Comparison of ENCODE assay signal across 8 cellular contexts in the genomic region with DNA sequence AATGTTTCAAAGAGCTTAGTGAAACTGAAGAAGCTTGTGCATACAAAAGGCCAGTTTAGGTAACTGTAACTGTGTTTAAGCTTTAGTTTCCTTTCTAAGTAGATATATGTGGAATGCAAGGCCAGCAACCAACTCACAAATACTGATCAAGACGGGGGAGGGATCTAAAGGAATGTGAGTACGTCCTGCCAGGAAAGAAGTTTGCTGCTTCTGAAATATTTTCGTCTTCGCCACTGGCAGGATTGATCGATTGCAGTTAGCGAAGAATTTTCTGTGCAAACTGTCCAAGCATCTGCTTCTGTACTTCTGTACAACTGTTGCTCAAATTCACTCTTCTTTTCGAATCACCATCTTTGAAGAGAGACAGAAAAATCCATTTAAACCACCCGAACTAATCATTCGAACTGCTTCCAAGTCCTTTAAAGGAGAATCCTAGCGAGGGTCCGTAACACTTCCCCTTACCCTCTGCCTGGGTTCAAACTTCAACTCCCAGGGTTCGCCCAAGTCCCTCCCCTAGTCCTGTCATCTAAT. TPM values are rescaled to one million over a fixed set of nuclear protein-coding genes. Genes with fewer than 3 reads are reported as not detected.
A peak's percentile ranks its signal among the peaks of the same experiment; 100 is the strongest.
DNase-seq lines count a peak whose midpoint lies in the region; ATAC-seq, FAIRE-seq and TF ChIP-seq lines count a peak whose summit lies in the region.

No MANE protein-coding gene starts in this region.

- WGBS in GM12878 (ENCODE audit: insufficient coverage, insufficient replicate concordance, low lambda C conversion rate, missing lambda C conversion rate), result 24% methylated on average over 10 of the region's 12 CpGs

- peak overlapping the region; percentile 99 for H3K27ac Mint-ChIP-seq in CD8-positive, alpha-beta T cell

- H4K20me1 ChIP-seq in GM12878 (ENCODE audit: control insufficient read depth, insufficient read depth), result no peaks in the 10 kb centered on the region

- no peaks in the 10 kb centered on the region for H3K9me3 Mint-ChIP-seq in CD8-positive, alpha-beta T cell

- in situ Hi-C loops in GM12878 (cut with MboI), result no loop called here

- no peak for TF ChIP-seq EP300 in GM12878 (IDR thresholded peaks at IDR 0.05; ENCODE audit: borderline replicate concordance in 1 of 2, control insufficient read depth in 1 of 2, low read depth in 2 of 2, low read length in 2 of 2)

- no peaks in the 10 kb centered on the region for H3K36me3 ChIP-seq in CD8-positive, alpha-beta T cell (ENCODE audit: insufficient read depth, low read length)
- H3K36me3 ChIP-seq in GM12878 (ENCODE audit: control insufficient read depth in 2 of 2, insufficient read depth in 2 of 2, low read length in 1 of 2) (no peaks in the 10 kb centered on the region), lower lobe of right lung (no peaks in the 10 kb centered on the region)

- no peak overlapping the region for H3K9ac ChIP-seq in GM12878 (ENCODE audit: control insufficient read depth, insufficient read depth, low read length)

- H3K79me2 ChIP-seq in GM12878 (ENCODE audit: control insufficient read depth, insufficient read depth, low read length), result peaks cover 11% of the 10 kb centered on the region

- RAD21 ChIA-PET in GM12878 (lab: Charles Lee; ENCODE audit: unreplicated experiment), result interaction anchor here (0.9 to 1.2 kb wide), 3 partner anchors 16 to 31 kb away, joined by 3 to 5 read pairs (median 4); no protein-coding TSS in a partner anchor

- CTCF ChIA-PET in CD8-positive, alpha-beta T cell (lab: Charles Lee), result no interaction called here
- CTCF ChIA-PET in GM12878 (lab: Yijun Ruan, JAX), result interaction anchor here (1.2 kb wide), 1 partner anchor 30 kb away, joined by 3 read pairs; no protein-coding TSS in a partner anchor

- H3K27ac ChIP-seq in CD8-positive, alpha-beta T cell (ENCODE audit: low read depth, low read length), result peak overlapping the region; percentile 41
- no peak overlapping the region for H3K27ac ChIP-seq in GM12878 (ENCODE audit: control insufficient read depth, insufficient read depth)
- H3K27ac ChIP-seq in lower lobe of right lung, result peak overlapping the region; percentile 88

- H3K4me3 Mint-ChIP-seq in CD8-positive, alpha-beta T cell, result peak overlapping the region; percentile 99

- DNase-seq in CD8-positive, alpha-beta T cell, result no peak
- DNase-seq in GM12878 (ENCODE audit: low read depth, low spot score), result no peak
- no peak for DNase-seq in lower lobe of right lung
- DNase-seq in OCI-M1 (lab: John Stamatoyannopoulos, UW), result no peak
- DNase-seq in GM12892 (ENCODE audit: insufficient read length), result no peak
- no peak for DNase-seq in NCI-H748 treated with DMSO at 0.1 percent for 48 hours (lab: John Stamatoyannopoulos, UW)

- peaks cover 13% of the 10 kb centered on the region for H3K36me3 Mint-ChIP-seq in CD8-positive, alpha-beta T cell

- intact Hi-C loops in CD8-positive, alpha-beta T cell (cut with DNase I, micrococcal nuclease), result loop anchor here (1.0 to 10.0 kb wide), 14 partner anchors 17 to 1365 kb away; a partner anchor contains a TSS
- intact Hi-C loops in GM12878 (cut with micrococcal nuclease; ENCODE audit: unreplicated experiment) (loop anchor here (2.0 kb wide), 1 partner anchor 31 kb away; no protein-coding TSS in a partner anchor), lower lobe of right lung (cut with DNase I) (no loop called here)

- peak overlapping the region; percentile 73 for H3K4me3 ChIP-seq in CD8-positive, alpha-beta T cell (ENCODE audit: low read depth, low read length)
- H3K4me3 ChIP-seq in GM12878 (peak overlapping the region; percentile 49; the same call in 1 of the 2 replicates), lower lobe of right lung (peak overlapping the region; percentile 58)

- SMC1A ChIA-PET in GM12878 (lab: Charles Lee; ENCODE audit: uncharacterized antibody, unreplicated experiment), result interaction anchor here (0.6 to 1.0 kb wide), 2 partner anchors 10 to 29 kb away, joined by 3 to 4 read pairs; no protein-coding TSS in a partner anchor

- no peak for TF ChIP-seq CTCF in CD8-positive, alpha-beta T cell (IDR thresholded peaks at IDR 0.05)
- TF ChIP-seq CTCF in GM12878 (IDR thresholded peaks at IDR 0.05 in 2 of 3, conservative IDR thresholded peaks at IDR 0.05 in 1 of 3; ENCODE audit: control insufficient read depth in 2 of 3, extremely low read depth in 1 of 3, insufficient read depth in 1 of 3, low read depth in 3 of 3, low read length in 3 of 3) (no peak), lower lobe of right lung (IDR thresholded peaks at IDR 0.05) (no peak)

- H3K4me1 ChIP-seq in CD8-positive, alpha-beta T cell (ENCODE audit: insufficient read depth, low read length), result peaks cover 4% of the 10 kb centered on the region
- H3K4me1 ChIP-seq in GM12878 (ENCODE audit: control insufficient read depth, insufficient read depth, low read length) (no peaks in the 10 kb centered on the region), lower lobe of right lung (no peaks in the 10 kb centered on the region)

- FAIRE-seq in GM12878 (lab: Jason Lieb, UNC), result no peak
- no peak for FAIRE-seq in GM12892 (lab: Jason Lieb, UNC)

- no peak for TF ChIP-seq POLR2A in GM12878 (IDR thresholded peaks at IDR 0.05; ENCODE audit: low read depth, low read length)
- no peak for TF ChIP-seq POLR2A in GM12892 (IDR thresholded peaks at IDR 0.05; ENCODE audit: low read depth, low read length)

- no peak for TF ChIP-seq RAD21 in GM12878 (IDR thresholded peaks at IDR 0.05; ENCODE audit: insufficient read depth, low read depth, low read length)

- peak overlapping the region; percentile 72 for H2AFZ ChIP-seq in GM12878 (ENCODE audit: control insufficient read depth, low read depth, low read length)

- 0 out of 2 replicates have a peak overlapping the region, but pooled peaks have one; percentile 12 for H3K4me2 ChIP-seq in GM12878 (ENCODE audit: control insufficient read depth, insufficient read depth)

- peaks cover 33% of the 10 kb centered on the region for H3K4me1 Mint-ChIP-seq in CD8-positive, alpha-beta T cell (ENCODE audit: low read depth)

- ATAC-seq in CD8-positive, alpha-beta T cell, result no peak
- peak; percentile 2 for ATAC-seq in HG02798 (IDR thresholded peaks at IDR 0.05; ENCODE audit: poor library complexity, unreplicated experiment)
- ATAC-seq in GM12878, result no peak
- no peak for ATAC-seq in lower lobe of right lung
- no peak for ATAC-seq in HG02840 (IDR thresholded peaks at IDR 0.05; ENCODE audit: low FRiP score, unreplicated experiment)

- POLR2A ChIA-PET in CD8-positive, alpha-beta T cell (lab: Charles Lee), result no interaction called here
- POLR2A ChIA-PET in GM12878 (lab: Charles Lee), result interaction anchor here (2.4 kb wide), 1 partner anchor 31 kb away, joined by 15 read pairs; no protein-coding TSS in a partner anchor

- H3K27me3 Mint-ChIP-seq in CD8-positive, alpha-beta T cell (ENCODE audit: low read depth), result no peaks in the 10 kb centered on the region

- no peaks in the 10 kb centered on the region for H3K27me3 ChIP-seq in CD8-positive, alpha-beta T cell (ENCODE audit: insufficient read depth, low read length)
- no peaks in the 10 kb centered on the region for H3K27me3 ChIP-seq in GM12878 (replicated peaks in 1 of 2; ENCODE audit: control insufficient read depth in 2 of 2, insufficient read depth in 2 of 2, low read length in 1 of 2)
- no peaks in the 10 kb centered on the region for H3K27me3 ChIP-seq in lower lobe of right lung (ENCODE audit: low read depth)

- BruUV-seq in GM12878 (replicated peaks; lab: Mats Ljungman, UMichigan), result TSS peak; percentile 68

- no peaks in the 10 kb centered on the region for H3K9me3 ChIP-seq in CD8-positive, alpha-beta T cell (ENCODE audit: low read length)
- H3K9me3 ChIP-seq in GM12878 (replicated peaks; ENCODE audit: control insufficient read depth, insufficient read depth, low read length) (no peaks in the 10 kb centered on the region), lower lobe of right lung (no peaks in the 10 kb centered on the region)

TF ChIP-seq in GM12878, 131 proteins besides CTCF, POLR2A, EP300 and RAD21:
- no peak for TF ChIP-seq PAX8 (IDR thresholded peaks at IDR 0.05)
- no peak for TF ChIP-seq KAT2A (conservative IDR thresholded peaks at IDR 0.05; ENCODE audit: control insufficient read depth, low read depth, low read length)
- TF ChIP-seq ASH2L (IDR thresholded peaks at IDR 0.05; ENCODE audit: borderline replicate concordance, low read depth), result no peak
- peak; percentile 15; the same call in 1 of the 2 replicates for TF ChIP-seq SPI1 (IDR thresholded peaks at IDR 0.05; ENCODE audit: borderline replicate concordance, insufficient read depth, low read depth, low read length)
- TF ChIP-seq MYB (IDR thresholded peaks at IDR 0.05; ENCODE audit: borderline replicate concordance, low read depth, low read length), result no peak
- peak; percentile 71 for TF ChIP-seq CREB1 (IDR thresholded peaks at IDR 0.05; ENCODE audit: low read depth)
- TF ChIP-seq HCFC1 (IDR thresholded peaks at IDR 0.05; ENCODE audit: low read length), result peak; percentile 72
- TF ChIP-seq HDAC6 (IDR thresholded peaks at IDR 0.05; ENCODE audit: unreplicated experiment), result no peak
- 0 out of 2 replicates have a peak, but pooled peaks have one; percentile 45 for TF ChIP-seq CREM (IDR thresholded peaks at IDR 0.05; ENCODE audit: low read depth)
- peak; percentile 60 for TF ChIP-seq SIX5 (IDR thresholded peaks at IDR 0.05; ENCODE audit: low read depth, low read length, severe bottlenecking)

RNA-seq across cellular contexts. Expression of a gene that starts 0.4 kb away (rescaled TPM):
- 10 to 100 TPM; 22.7 to 24.5 TPM for total RNA-seq in CD8-positive, alpha-beta T cell
- 101 and 106 TPM in 2 replicates for total RNA-seq in GM12878 (2013; cell fraction: nucleolus; rRNA removed)
- total RNA-seq in GM12878 (2014; rRNA removed) (14.1 and 16.1 TPM in 2 replicates), GM12878 (2014; rRNA removed; fragmentation: Illumina TruSeq; extraction: Trizol) (18.7 and 20.8 TPM in 2 replicates), GM12878 (2021) (14.2 and 16.6 TPM in 2 replicates), lower lobe of right lung (6.9 TPM)
- 14.5 TPM for polyA plus RNA-seq in GM12878 (2011; ENCODE audit: low read depth)
- polyA plus RNA-seq in GM12878 (2011; rRNA removed) (84.9 and 137 TPM in 2 replicates), GM12878 (2014; fragmentation: Illumina TruSeq; extraction: Trizol) (25.1 and 34.2 TPM in 2 replicates), GM12878 (2014; fragmentation: Nextera tagmentation; extraction: Ambion mirVana) (10 to 100 TPM in 1 of 2 experiments, 1 to 10 TPM in 1; 4.9 to 10.5 TPM), GM12878 (2014; rRNA removed) (20.8 and 20.9 TPM in 2 replicates), GM12878 (2016; fragmentation: Nextera tagmentation; extraction: Ambion mirVana) (1 to 10 TPM; 7.5 to 9.2 TPM)
- polyA plus RNA-seq in GM12878 (2011; cell fraction: cytosol; rRNA removed), result 28.7 and 29.9 TPM in 2 replicates
- 218 and 262 TPM in 2 replicates for polyA plus RNA-seq in GM12878 (2011; cell fraction: nucleus; rRNA removed)
- polyA plus RNA-seq in GM12878 (2012), result 16.1 and 17.6 TPM in 2 replicates
- 41.2 and 41.6 TPM in 2 replicates for polyA minus RNA-seq in GM12878 (2011; rRNA and poly(A)+ RNA removed)
- 12.0 and 16.8 TPM in 2 replicates for polyA minus RNA-seq in GM12878 (2011; cell fraction: cytosol; rRNA and poly(A)+ RNA removed)
- polyA minus RNA-seq in GM12878 (2011; cell fraction: nucleus; rRNA and poly(A)+ RNA removed), result 61.1 and 73.0 TPM in 2 replicates
- 11.9 TPM for polyA plus RNA-seq in GM12892 (2012; ENCODE audit: missing spikeins)
